ENCODE assay signal across 17 cellular contexts in the genomic region with DNA sequence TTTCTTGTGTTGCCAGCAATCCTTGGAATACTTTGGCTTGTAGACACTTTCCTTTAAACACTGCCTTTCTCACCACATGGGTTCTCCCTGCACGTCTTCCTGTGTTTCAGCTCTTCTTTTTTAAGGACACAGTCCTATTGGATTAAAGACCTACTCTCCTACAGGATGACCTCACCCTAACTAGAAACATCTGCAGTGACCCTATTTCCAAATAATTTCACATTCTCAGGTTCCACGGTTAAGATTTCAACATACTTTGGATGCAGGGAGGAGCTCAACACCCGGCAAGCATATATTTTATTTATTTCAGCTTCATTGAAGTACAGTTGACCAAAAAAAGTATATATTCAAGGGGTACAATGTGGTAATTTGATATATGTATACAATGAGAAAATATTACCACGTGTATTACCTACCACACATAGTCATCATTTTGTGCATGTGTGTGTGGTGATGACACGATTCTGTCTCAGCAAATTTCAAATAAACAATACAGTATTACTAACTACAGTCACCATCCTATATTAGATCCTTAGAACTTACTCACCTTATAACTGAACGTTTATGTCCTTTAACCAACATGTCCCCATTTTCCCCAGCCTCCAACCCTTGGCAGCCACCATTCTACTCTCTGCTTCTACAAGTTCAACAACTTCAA.
A peak's percentile ranks its signal among the peaks of the same experiment; 100 is the strongest.
DNase-seq lines count a peak whose midpoint lies in the region; ATAC-seq and TF ChIP-seq lines count a peak whose summit lies in the region.
"Had no signal": no experiment of that assay in that cellular context is flagged by ENCODE, and none has a peak within 500 bp of the region (broad histone marks: within the 10 kb centered on the region; RNA-seq: fewer than 3 reads in every experiment).

No MANE protein-coding gene starts in this region.

- intact Hi-C loops in IMR-90 (cut with micrococcal nuclease) (no loop called here), left lung (cut with DNase I) (no loop called here)

- TF ChIP-seq CTCF in IMR-90 (conservative IDR thresholded peaks at IDR 0.05; ENCODE audit: low read depth, low read length) (no peak), choroid plexus epithelial cell (conservative IDR thresholded peaks at IDR 0.05; ENCODE audit: low read depth, low read length) (no peak), left lung (IDR thresholded peaks at IDR 0.05) (no peak)

- H2BK120ac ChIP-seq in IMR-90 (ENCODE audit: low read depth, low read length): no peak overlapping the region

- H3K27me3 ChIP-seq in IMR-90 (ENCODE audit: control insufficient read depth, insufficient read depth, low read length) (no peaks in the 10 kb centered on the region), left lung (no peaks in the 10 kb centered on the region)

- no peak overlapping the region for H3K4me3 ChIP-seq in IMR-90 (ENCODE audit: insufficient read depth, low read depth, low read length)
- H3K4me3 ChIP-seq in choroid plexus epithelial cell (ENCODE audit: low read depth, low read length): no peak overlapping the region
- H3K4me3 ChIP-seq in left lung: no peak overlapping the region

- H3K23ac ChIP-seq in IMR-90 (ENCODE audit: low read depth, low read length): no peak overlapping the region

- H2BK20ac ChIP-seq in IMR-90 (ENCODE audit: low read depth, low read length): no peak overlapping the region

- peak; percentile 7 for DNase-seq in AG08396 (ENCODE audit: low spot score)
- peak; percentile 77 for DNase-seq in IMR-90
- DNase-seq in choroid plexus epithelial cell (ENCODE audit: low read depth): peak; percentile 34
- peak; percentile 48 for DNase-seq in fibroblast of the conjunctiva (ENCODE audit: low read depth)
- no peak for DNase-seq in left lung
- DNase-seq in NCI-H1105 treated with DMSO at 0.1 percent for 48 hours (lab: John Stamatoyannopoulos, UW): no peak
- DNase-seq: Calu3; CD4-positive, alpha-beta memory T cell; MM.1S; NCI-H1092 treated with DMSO at 0.1 percent for 48 hours; NCI-H1694; NCI-H524; Right ventricle myocardium superior; SK-N-SH had no signal

- H2AFZ ChIP-seq in IMR-90 (replicated peaks; ENCODE audit: low read length, poor library complexity): no peak overlapping the region

- no peaks in the 10 kb centered on the region for H3K9me1 ChIP-seq in IMR-90 (ENCODE audit: insufficient read depth, low read length)

- no peak overlapping the region for H3K9ac ChIP-seq in IMR-90 (ENCODE audit: low read depth, low read length)
- H3K9ac ChIP-seq: SK-N-SH had no signal

- H3K4ac ChIP-seq in IMR-90 (ENCODE audit: low read depth, low read length): no peak overlapping the region

- H3K4me1 ChIP-seq in IMR-90 (ENCODE audit: control insufficient read depth, insufficient read depth, low read length) (no peaks in the 10 kb centered on the region), left lung (no peaks in the 10 kb centered on the region)

- BruUV-seq in IMR-90 (replicated peaks; lab: Mats Ljungman, UMichigan): no TSS peak

- POLR2A ChIA-PET in IMR-90 (lab: Charles Lee; ENCODE audit: unreplicated experiment): no interaction called here

- dilution Hi-C loops in IMR-90 (cut with HindIII; ENCODE audit: low sequenced_read_pairs, unreplicated experiment): no loop called here

- no peak overlapping the region for H3K4me2 ChIP-seq in IMR-90 (ENCODE audit: low read depth, low read length)
- H3K4me2 ChIP-seq: SK-N-SH had no signal

- H4K8ac ChIP-seq in IMR-90 (ENCODE audit: low read depth in 2 of 2, low read length in 2 of 2): no peak overlapping the region

- no peak for TF ChIP-seq RAD21 in IMR-90 (IDR thresholded peaks at IDR 0.05; ENCODE audit: low read length)

- ATAC-seq in IMR-90 (ENCODE audit: low read depth) (no peak), HG03442 (IDR thresholded peaks at IDR 0.05; ENCODE audit: unreplicated experiment) (no peak), left lung (no peak)
- ATAC-seq: HCT116, Panc1 had no signal

- H3K27ac ChIP-seq in IMR-90 (ENCODE audit: insufficient read depth, low read length): no peak overlapping the region
- no peak overlapping the region for H3K27ac ChIP-seq in left lung

- CTCF ChIA-PET in IMR-90 (lab: Yijun Ruan, JAX): no interaction called here

- no peak overlapping the region for H2AK9ac ChIP-seq in IMR-90 (replicated peaks; ENCODE audit: low read depth, low read length, poor library complexity)

- no peak overlapping the region for H2BK15ac ChIP-seq in IMR-90 (ENCODE audit: low read depth, low read length)

- H4K20me1 ChIP-seq in IMR-90 (ENCODE audit: insufficient read depth, low read length): no peaks in the 10 kb centered on the region

- no peak overlapping the region for H3K56ac ChIP-seq in IMR-90 (ENCODE audit: extremely low read depth, insufficient read depth, low read length)

- H4K5ac ChIP-seq in IMR-90 (ENCODE audit: low read depth, low read length): no peak overlapping the region

- 0% methylated on average over 1 of the region's 6 CpGs; no CpG with 5 or more reads in 1 of the 2 experiments for WGBS in IMR-90 (ENCODE audit: extremely low coverage in 2 of 2, insufficient read length in 1 of 2), 2 experiments

- TF ChIP-seq POLR2A in IMR-90 (IDR thresholded peaks at IDR 0.05; ENCODE audit: low read depth, low read length): no peak

- H3K36me3 ChIP-seq in IMR-90 (ENCODE audit: control insufficient read depth, insufficient read depth, low read length): no peaks in the 10 kb centered on the region
- H3K36me3 ChIP-seq in left lung: no peaks in the 10 kb centered on the region

- H3K79me1 ChIP-seq in IMR-90 (ENCODE audit: low read depth in 1 of 2, low read length in 2 of 2): no peaks in the 10 kb centered on the region

- no peak overlapping the region for H2BK5ac ChIP-seq in IMR-90 (ENCODE audit: low read depth, low read length, poor library complexity, severe bottlenecking)

- H3K14ac ChIP-seq in IMR-90 (replicated peaks; ENCODE audit: low read depth, low read length): no peak overlapping the region

- in situ Hi-C loops in IMR-90 (cut with MboI; ENCODE audit: low sequenced_read_pairs): no loop called here

- no peak overlapping the region for H4K91ac ChIP-seq in IMR-90 (ENCODE audit: insufficient read depth, low read depth, low read length)

- peaks cover 3% of the 10 kb centered on the region; the same call in 1 of the 2 replicates for H3K9me3 ChIP-seq in IMR-90 (ENCODE audit: control insufficient read depth, insufficient read depth, low read length)
- no peaks in the 10 kb centered on the region for H3K9me3 ChIP-seq in left lung
- H3K9me3 ChIP-seq: SK-N-SH had no signal

- H3K18ac ChIP-seq in IMR-90 (ENCODE audit: low read depth, low read length): no peak overlapping the region

- H2AK5ac ChIP-seq in IMR-90 (ENCODE audit: low read depth, low read length): no peak overlapping the region

TF ChIP-seq in IMR-90, 13 proteins besides CTCF, POLR2A, EP300 and RAD21:
- peak; percentile 57; the same call in 1 of the 2 replicates for TF ChIP-seq MAFK (IDR thresholded peaks at IDR 0.05; ENCODE audit: low read depth, low read length)
- no peak for TF ChIP-seq MXI1 (IDR thresholded peaks at IDR 0.05; ENCODE audit: borderline replicate concordance, low read depth, low read length)
- TF ChIP-seq CEBPB (IDR thresholded peaks at IDR 0.05; ENCODE audit: low read depth, low read length): peak; percentile 39; the same call in 1 of the 2 replicates

Comparison
In these comparisons a context has a peak if more than half of its experiments do, and no peak if none do; other contexts are left out.
1. DNase-seq: peak in AG08396 (single experiment), IMR-90 (single experiment), choroid plexus epithelial cell (single experiment) and fibroblast of the conjunctiva (single experiment); none in left lung (0 of 2) and NCI-H1105 treated with DMSO at 0.1 percent for 48 hours (single experiment).